In the genomic region with DNA sequence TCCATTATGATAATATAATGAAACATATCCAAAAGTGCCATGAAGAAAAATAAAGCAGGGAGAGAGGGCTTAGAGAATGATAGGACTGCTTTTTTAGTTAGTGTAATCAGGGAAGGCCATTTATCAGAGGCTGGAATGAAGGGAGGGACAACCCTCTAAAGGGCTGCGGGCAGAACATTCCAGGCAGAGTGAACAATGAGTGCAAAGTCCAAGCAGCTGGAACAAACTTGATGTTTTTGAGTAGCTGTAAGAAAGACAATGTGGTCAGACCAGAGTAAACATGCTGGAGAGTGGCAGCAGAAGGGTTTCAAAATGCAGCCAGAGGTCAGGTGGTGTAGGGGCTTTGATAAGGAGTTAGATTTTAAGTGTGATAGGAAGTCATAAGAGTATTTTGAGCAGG, we compare ENCODE assay signal across 13 cellular contexts.
DNase-seq lines count a peak whose midpoint lies in the region; ATAC-seq, FAIRE-seq and TF ChIP-seq lines count a peak whose summit lies in the region.
"Had no signal": no experiment of that assay in that cellular context is flagged by ENCODE, and none has a peak within 500 bp of the region (broad histone marks: within the 10 kb centered on the region; RNA-seq: fewer than 3 reads in every experiment).

No MANE protein-coding gene starts in this region.

- no peaks in the 10 kb centered on the region for H4K20me1 ChIP-seq in H1 (replicated peaks in 1 of 2; ENCODE audit: control insufficient read depth in 1 of 2, insufficient read depth in 2 of 2, low read length in 2 of 2)

- no peaks in the 10 kb centered on the region for H3K23me2 ChIP-seq in H1 (ENCODE audit: low read depth, low read length)

- no peak overlapping the region for H3K18ac ChIP-seq in H1 (ENCODE audit: extremely low read depth, low read length)

- H2BK12ac ChIP-seq in H1 (ENCODE audit: low read depth, low read length) = no peak overlapping the region

- H3K4me2 ChIP-seq in H1 (ENCODE audit: insufficient read depth in 1 of 2, low read depth in 2 of 2, low read length in 2 of 2) = no peak overlapping the region

- no peak overlapping the region for H2AK5ac ChIP-seq in H1 (ENCODE audit: low read depth, low read length)

- TF ChIP-seq POLR2A in H1 (IDR thresholded peaks at IDR 0.05; ENCODE audit: control extremely low read depth in 1 of 2, low read depth in 2 of 2, low read length in 2 of 2) (no peak), thyroid gland (IDR thresholded peaks at IDR 0.05) (no peak)

- no peak for TF ChIP-seq RAD21 in H1 (IDR thresholded peaks at IDR 0.05 in 1 of 2, conservative IDR thresholded peaks at IDR 0.05 in 1 of 2; ENCODE audit: low read depth in 2 of 2, low read length in 2 of 2)

- H3K9me3 ChIP-seq in H1 (ENCODE audit: insufficient read depth in 2 of 2, low read depth in 1 of 2, low read length in 1 of 2) (peaks cover 0 to 5% of the 10 kb centered on the region in 2 experiments; a peak in 1 of 4 replicates), thyroid gland (no peaks in the 10 kb centered on the region)

- TF ChIP-seq EP300 in H1 (IDR thresholded peaks at IDR 0.05; ENCODE audit: borderline replicate concordance in 1 of 2, low read depth in 2 of 2, low read length in 2 of 2) = no peak

- no peak overlapping the region for H2BK15ac ChIP-seq in H1 (ENCODE audit: low read length)

- H4K8ac ChIP-seq in H1 (ENCODE audit: extremely low read depth, insufficient read depth, low read length) = no peak overlapping the region

- 0 out of 2 replicates have a peak overlapping the region, but pooled peaks have one; percentile 55 for H2BK20ac ChIP-seq in H1 (ENCODE audit: low read length)

- H3K36me3 ChIP-seq in H1 (ENCODE audit: control insufficient read depth in 2 of 4, insufficient read depth in 4 of 4, low read length in 3 of 4) (peaks cover 0 to under 1% (median 0%) of the 10 kb centered on the region in 4 experiments; a peak in 1 of 8 replicates), thyroid gland (no peaks in the 10 kb centered on the region)

- no peaks in the 10 kb centered on the region for H3K27me3 ChIP-seq in H1 (replicated peaks in 1 of 4; ENCODE audit: control insufficient read depth in 3 of 4, extremely low read depth in 1 of 4, insufficient read depth in 3 of 4, low read length in 3 of 4)
- H3K27me3 ChIP-seq in thyroid gland = no peaks in the 10 kb centered on the region

- POLR2A ChIA-PET in H1 (lab: Charles Lee; ENCODE audit: partially characterized antibody) = no interaction called here

- intact Hi-C loops in thyroid gland (cut with DNase I) = no loop called here

- H3K27ac ChIP-seq in H1 (ENCODE audit: low read depth, low read length) (no peak overlapping the region), thyroid gland (peak overlapping the region in 2 of 3 donors; percentile 75 to 88)

- DNase-seq in NCI-H510A treated with DMSO at 0.1 percent for 48 hours (lab: John Stamatoyannopoulos, UW) = peak; percentile 19
- no peak for DNase-seq in NCI-H510A (lab: John Stamatoyannopoulos, UW)
- no peak for DNase-seq in H1 (ENCODE audit: low read depth in 1 of 2, low spot score in 2 of 2)
- no peak for DNase-seq in left lobe of liver (ENCODE audit: low spot score)
- peak; percentile 59 to 67 for DNase-seq in thyroid gland
- DNase-seq in NCI-H748 treated with DMSO at 0.1 percent for 48 hours (lab: John Stamatoyannopoulos, UW) = no peak
- DNase-seq in cortex of kidney (lab: John Stamatoyannopoulos, UW) = no peak
- DNase-seq: activated T-cell treated with anti-CD3 and anti-CD28 coated beads for 4 hours; GOT3; nephron progenitor cell; stimulated activated CD4-positive, alpha-beta T cell treated with anti-CD3 and anti-CD28 coated beads, Interleukin-4, amount 100 ng/mL, for 4 hours; substantia nigra had no signal

- no peak overlapping the region for H3K56ac ChIP-seq in H1 (replicated peaks; ENCODE audit: insufficient read length, low read depth, low read length)

- H2BK5ac ChIP-seq in H1 (ENCODE audit: low read depth, low read length) = no peak overlapping the region

- TF ChIP-seq CTCF in H1 (IDR thresholded peaks at IDR 0.05; ENCODE audit: control extremely low read depth in 1 of 3, insufficient read depth in 1 of 3, low read depth in 1 of 3, low read length in 3 of 3) (no peak), thyroid gland (IDR thresholded peaks at IDR 0.05) (no peak)

- no peak overlapping the region for H3K4ac ChIP-seq in H1 (replicated peaks; ENCODE audit: insufficient read length, low read depth, low read length)

- H3K9ac ChIP-seq in H1 (replicated peaks in 1 of 4; ENCODE audit: extremely low read depth in 1 of 4, low read depth in 3 of 4, low read length in 3 of 4) = no peak overlapping the region

- no peak overlapping the region for H3K14ac ChIP-seq in H1 (ENCODE audit: insufficient read length)

- peak; percentile 49 for ATAC-seq in left lobe of liver
- no peak for ATAC-seq in HG03159 (IDR thresholded peaks at IDR 0.05; ENCODE audit: unreplicated experiment)

- CTCF ChIA-PET in H1 (lab: Charles Lee; ENCODE audit: partially characterized antibody) = interaction anchor here (0.7 to 3.1 kb wide), 9 partner anchors 8 to 346 kb away, joined by 3 to 12 read pairs (median 5); no protein-coding TSS in a partner anchor

- H3K79me2 ChIP-seq in H1 (ENCODE audit: control insufficient read depth in 1 of 2, insufficient read depth in 2 of 2, low read length in 2 of 2) = no peaks in the 10 kb centered on the region

- 83% methylated on average over 1 of the region's 1 CpG; no CpG with 5 or more reads in 1 of the 2 experiments for WGBS in H1 (ENCODE audit: extremely low coverage in 1 of 2, insufficient coverage in 1 of 2, insufficient read length in 1 of 2, insufficient replicate concordance in 2 of 2, low coverage in 1 of 2, low lambda C conversion rate in 2 of 2, missing lambda C conversion rate in 1 of 2), 2 experiments
- 4 to 13% methylated on average over 1 of the region's 1 CpG for WGBS in thyroid gland, 2 donors

- H3K4me3 ChIP-seq in H1 (ENCODE audit: extremely low read depth in 1 of 4, insufficient read depth in 2 of 4, low read depth in 3 of 4, low read length in 4 of 4) = no peak overlapping the region
- H3K4me3 ChIP-seq in thyroid gland (replicated peaks in 1 of 3) = no peak overlapping the region

- H3K4me1 ChIP-seq in H1 (replicated peaks in 1 of 4; ENCODE audit: control insufficient read depth in 3 of 4, insufficient read depth in 4 of 4, low read length in 3 of 4) (peaks cover 0 to 9% (median 1%) of the 10 kb centered on the region in 4 experiments; a peak in 2 of 7 replicates), thyroid gland (peaks cover 16 to 26% of the 10 kb centered on the region in 2 donors)

- H2AFZ ChIP-seq in H1 (ENCODE audit: low read length) = no peak overlapping the region

- H4K91ac ChIP-seq in H1 (replicated peaks; ENCODE audit: insufficient read length, low read length) = no peak overlapping the region

- no peak overlapping the region for H4K5ac ChIP-seq in H1 (ENCODE audit: insufficient read length, low read depth, low read length)

- FAIRE-seq in H1 (lab: Jason Lieb, UNC) = no peak

- no peak overlapping the region for H3K23ac ChIP-seq in H1 (ENCODE audit: insufficient read length)

- no peaks in the 10 kb centered on the region for H3K79me1 ChIP-seq in H1 (ENCODE audit: low read depth, low read length)

- no peak overlapping the region for H2BK120ac ChIP-seq in H1 (replicated peaks; ENCODE audit: low read depth, low read length)

TF ChIP-seq in H1, 55 proteins besides CTCF, POLR2A, EP300 and RAD21 (continues in another document):
- no peak for TF ChIP-seq RXRA (IDR thresholded peaks at IDR 0.05; ENCODE audit: insufficient read depth, low read depth, low read length)
- no peak for TF ChIP-seq HDAC2 (IDR thresholded peaks at IDR 0.05; ENCODE audit: borderline replicate concordance in 1 of 2, low read depth in 2 of 2, low read length in 2 of 2)
- TF ChIP-seq, protein P1, sequence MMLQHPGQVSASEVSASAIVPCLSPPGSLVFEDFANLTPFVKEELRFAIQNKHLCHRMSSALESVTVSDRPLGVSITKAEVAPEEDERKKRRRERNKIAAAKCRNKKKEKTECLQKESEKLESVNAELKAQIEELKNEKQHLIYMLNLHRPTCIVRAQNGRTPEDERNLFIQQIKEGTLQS (IDR thresholded peaks at IDR 0.05; ENCODE audit: insufficient read depth, low read depth, low read length) = no peak
- TF ChIP-seq CBX5 (IDR thresholded peaks at IDR 0.05; ENCODE audit: low read depth, low read length) = no peak
- TF ChIP-seq, protein P2, sequence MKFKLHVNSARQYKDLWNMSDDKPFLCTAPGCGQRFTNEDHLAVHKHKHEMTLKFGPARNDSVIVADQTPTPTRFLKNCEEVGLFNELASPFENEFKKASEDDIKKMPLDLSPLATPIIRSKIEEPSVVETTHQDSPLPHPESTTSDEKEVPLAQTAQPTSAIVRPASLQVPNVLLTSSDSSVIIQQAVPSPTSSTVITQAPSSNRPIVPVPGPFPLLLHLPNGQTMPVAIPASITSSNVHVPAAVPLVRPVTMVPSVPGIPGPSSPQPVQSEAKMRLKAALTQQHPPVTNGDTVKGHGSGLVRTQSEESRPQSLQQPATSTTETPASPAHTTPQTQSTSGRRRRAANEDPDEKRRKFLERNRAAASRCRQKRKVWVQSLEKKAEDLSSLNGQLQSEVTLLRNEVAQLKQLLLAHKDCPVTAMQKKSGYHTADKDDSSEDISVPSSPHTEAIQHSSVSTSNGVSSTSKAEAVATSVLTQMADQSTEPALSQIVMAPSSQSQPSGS (IDR thresholded peaks at IDR 0.05; ENCODE audit: low read length) = no peak
- no peak for TF ChIP-seq GTF2F1 (IDR thresholded peaks at IDR 0.05; ENCODE audit: borderline replicate concordance, low read depth, low read length)
- no peak for TF ChIP-seq SP1 (IDR thresholded peaks at IDR 0.05; ENCODE audit: low read depth, low read length)
- TF ChIP-seq BRCA1 (IDR thresholded peaks at IDR 0.05; ENCODE audit: low read depth, low read length) = no peak
- TF ChIP-seq TAF1 (IDR thresholded peaks at IDR 0.05; ENCODE audit: low read depth, low read length) = no peak
- TF ChIP-seq GABPA (IDR thresholded peaks at IDR 0.05; ENCODE audit: borderline replicate concordance, insufficient read depth, low read length) = no peak
- no peak for TF ChIP-seq SP2 (IDR thresholded peaks at IDR 0.05; ENCODE audit: low read length)
- TF ChIP-seq USF2 (IDR thresholded peaks at IDR 0.05; ENCODE audit: low read length) = no peak
- no peak for TF ChIP-seq TEAD4 (IDR thresholded peaks at IDR 0.05; ENCODE audit: low read depth, low read length)
- TF ChIP-seq NRF1 (IDR thresholded peaks at IDR 0.05; ENCODE audit: low read depth, low read length) = no peak
- no peak for TF ChIP-seq POU5F1 (IDR thresholded peaks at IDR 0.05; ENCODE audit: low read depth, low read length)

Comparison
In these comparisons a context has a peak if more than half of its experiments do, and no peak if none do; other contexts are left out.
1. DNase-seq: peak in NCI-H510A treated with DMSO at 0.1 percent for 48 hours (single experiment) and thyroid gland (2 of 2); none in NCI-H510A (single experiment), H1 (0 of 2), left lobe of liver (single experiment), NCI-H748 treated with DMSO at 0.1 percent for 48 hours (single experiment) and cortex of kidney (single experiment).